ENCODE assay signal across 14 cellular contexts in genomic region chr10:102712089-102712488, GRCh38. TPM values are rescaled to one million over a fixed set of nuclear protein-coding genes. Genes with fewer than 3 reads are reported as not detected.
A peak's percentile ranks its signal among the peaks of the same experiment; 100 is the strongest.
DNase-seq lines count a peak whose midpoint lies in the region; ATAC-seq and TF ChIP-seq lines count a peak whose summit lies in the region.
"Had no signal": no experiment of that assay in that cellular context is flagged by ENCODE, and none has a peak within 500 bp of the region (broad histone marks: within the 10 kb centered on the region; RNA-seq: fewer than 3 reads in every experiment).

No MANE protein-coding gene starts in this region.

- POLR2A ChIA-PET in CD4-positive, alpha-beta T cell (lab: Charles Lee) = interaction anchor here (0.6 to 4.1 kb wide), 6 partner anchors 38 to 1311 kb away, joined by 3 to 32 read pairs (median 4); partner anchors contain the start of gene TRIM8

- no peak for ATAC-seq in CD4-positive, alpha-beta T cell (ENCODE audit: poor library complexity)

- no peaks in the 10 kb centered on the region for H3K9me3 Mint-ChIP-seq in CD4-positive, alpha-beta T cell
- no peaks in the 10 kb centered on the region for H3K9me3 Mint-ChIP-seq in T-helper 2 cell treated with Interferon-gamma antibody and Interleukin-4, amounts not matched to agents 5 μg/mL and 100 μg/mL, for 36 hours
- H3K9me3 Mint-ChIP-seq in nephron = no peaks in the 10 kb centered on the region
- H3K9me3 Mint-ChIP-seq: activated naive CD8-positive, alpha-beta T cell treated with anti-CD3 and anti-CD28 coated beads, Interleukin-2, amount 10 ng/mL, durations not matched to agents 7 days and 5 days; T-helper 1 cell treated with Interleukin-12 subunit alpha and Interleukin-12 subunit beta and Interleukin-4 antibody, amounts not matched to agents 30 μg/mL and 1 μg/mL, for 36 hours had no signal

- in situ Hi-C loops in GM18951 (cut with MboI; ENCODE audit: low sequenced_read_pairs, unreplicated experiment) = no loop called here

- CTCF ChIA-PET in CD4-positive, alpha-beta T cell (lab: Charles Lee) = interaction anchor here (0.5 to 6.2 kb wide), 5 partner anchors 9 to 67 kb away, joined by 3 to 30 read pairs (median 20); partner anchors contain the start of genes TRIM8 and WBP1L

- 41 to 74% methylated on average over 4 of the region's 4 CpGs for WGBS in esophagus squamous epithelium, 2 donors

- H3K9me3 ChIP-seq in CD4-positive, alpha-beta T cell (ENCODE audit: control insufficient read depth, low read length) = no peaks in the 10 kb centered on the region
- H3K9me3 ChIP-seq in esophagus squamous epithelium = no peaks in the 10 kb centered on the region

- H3K27me3 Mint-ChIP-seq in CD4-positive, alpha-beta T cell = no peaks in the 10 kb centered on the region
- H3K27me3 Mint-ChIP-seq in T-helper 2 cell treated with Interferon-gamma antibody and Interleukin-4, amounts not matched to agents 5 μg/mL and 100 μg/mL, for 36 hours (ENCODE audit: low read depth) = no peaks in the 10 kb centered on the region
- H3K27me3 Mint-ChIP-seq in nephron (ENCODE audit: low read depth) = no peaks in the 10 kb centered on the region
- H3K27me3 Mint-ChIP-seq: activated naive CD8-positive, alpha-beta T cell treated with anti-CD3 and anti-CD28 coated beads, Interleukin-2, amount 10 ng/mL, durations not matched to agents 7 days and 5 days had no signal

- H3K4me3 Mint-ChIP-seq in CD4-positive, alpha-beta T cell = peak overlapping the region; percentile 62
- peak overlapping the region; percentile 31 for H3K4me3 Mint-ChIP-seq in T-helper 2 cell treated with Interferon-gamma antibody and Interleukin-4, amounts not matched to agents 5 μg/mL and 100 μg/mL, for 36 hours
- H3K4me3 Mint-ChIP-seq in nephron = peak overlapping the region; percentile 90 to 98 (median 92)

- H3K27me3 ChIP-seq in CD4-positive, alpha-beta T cell (ENCODE audit: control insufficient read depth, insufficient read depth, low read length) = no peaks in the 10 kb centered on the region
- H3K27me3 ChIP-seq in esophagus squamous epithelium = no peaks in the 10 kb centered on the region

- H3K4me1 Mint-ChIP-seq in CD4-positive, alpha-beta T cell (ENCODE audit: low read depth) = peaks cover 49% of the 10 kb centered on the region
- peaks cover 46% of the 10 kb centered on the region for H3K4me1 Mint-ChIP-seq in T-helper 2 cell treated with Interferon-gamma antibody and Interleukin-4, amounts not matched to agents 5 μg/mL and 100 μg/mL, for 36 hours (ENCODE audit: low read depth)
- peaks cover 53% of the 10 kb centered on the region for H3K4me1 Mint-ChIP-seq in nephron

- intact Hi-C loops in CD4-positive, alpha-beta T cell (cut with DNase I, micrococcal nuclease) = loop anchor here (2.0 to 10.0 kb wide), 5 partner anchors 35 to 1357 kb away; partner anchors contain the start of genes BTRC (in 1 of the 2) and NOLC1 (in 1 of the 2)
- intact Hi-C loops in esophagus squamous epithelium (cut with DNase I) = no loop called here

- TF ChIP-seq POLR2A in GM18951 (IDR thresholded peaks at IDR 0.05; ENCODE audit: extremely low read depth, insufficient read depth, insufficient read length) (peak; percentile 34), esophagus squamous epithelium (IDR thresholded peaks at IDR 0.05) (no peak)

- no peak overlapping the region for H3K27ac ChIP-seq in CD4-positive, alpha-beta T cell (ENCODE audit: low read depth, low read length)
- peak overlapping the region in 1 of 4 donors; percentile 92 for H3K27ac ChIP-seq in esophagus squamous epithelium

- H3K4me3 ChIP-seq in esophagus squamous epithelium = no peak overlapping the region

- DNase-seq in CD4-positive, alpha-beta T cell = no peak
- DNase-seq in T-helper 2 cell treated with Interferon-gamma antibody and Interleukin-4, amounts not matched to agents 5 μg/mL and 100 μg/mL, for 36 hours (ENCODE audit: low spot score) = no peak
- DNase-seq in NCI-H2029 (lab: John Stamatoyannopoulos, UW) (no peak), esophagus squamous epithelium (lab: John Stamatoyannopoulos, UW) (no peak), Kasumi-1 (lab: John Stamatoyannopoulos, UW) (no peak)
- no peak for DNase-seq in stimulated activated CD4-positive, alpha-beta T cell treated with anti-CD3 and anti-CD28 coated beads, Interleukin-2, amount 100 ng/mL, for 48 hours
- DNase-seq: activated CD4-positive, alpha-beta T cell treated with anti-CD3 and anti-CD28 coated beads, Interleukin-2, amount 50 U/mL, for 1 hour; activated naive CD8-positive, alpha-beta T cell treated with anti-CD3 and anti-CD28 coated beads, Interleukin-2, amount 10 ng/mL, durations not matched to agents 7 days and 5 days; NCI-H1092; NCI-H2227 treated with DMSO at 0.1 percent for 48 hours had no signal

- no peaks in the 10 kb centered on the region for H3K36me3 ChIP-seq in esophagus squamous epithelium

- no peak for TF ChIP-seq CTCF in CD4-positive, alpha-beta T cell (IDR thresholded peaks at IDR 0.05)
- TF ChIP-seq CTCF in nephron (IDR thresholded peaks at IDR 0.05; ENCODE audit: unreplicated experiment in 3 of 3) = no peak
- TF ChIP-seq CTCF in esophagus squamous epithelium (IDR thresholded peaks at IDR 0.05) = no peak

- H3K36me3 Mint-ChIP-seq in CD4-positive, alpha-beta T cell (ENCODE audit: low read depth) = peaks cover 14% of the 10 kb centered on the region
- H3K36me3 Mint-ChIP-seq in T-helper 2 cell treated with Interferon-gamma antibody and Interleukin-4, amounts not matched to agents 5 μg/mL and 100 μg/mL, for 36 hours (ENCODE audit: low read depth) = peaks cover 6% of the 10 kb centered on the region
- no peaks in the 10 kb centered on the region for H3K36me3 Mint-ChIP-seq in nephron (ENCODE audit: low read depth)
- H3K36me3 Mint-ChIP-seq: CD14-positive monocyte had no signal

- peak overlapping the region; percentile 81 for H3K27ac Mint-ChIP-seq in CD4-positive, alpha-beta T cell
- peak overlapping the region; percentile 51 for H3K27ac Mint-ChIP-seq in T-helper 2 cell treated with Interferon-gamma antibody and Interleukin-4, amounts not matched to agents 5 μg/mL and 100 μg/mL, for 36 hours
- peak overlapping the region; percentile 93 to 99 (median 98) for H3K27ac Mint-ChIP-seq in nephron
- H3K27ac Mint-ChIP-seq: activated naive CD8-positive, alpha-beta T cell treated with anti-CD3 and anti-CD28 coated beads, Interleukin-2, amount 10 ng/mL, durations not matched to agents 7 days and 5 days had no signal

- peaks cover 10 to 54% (median 12%) of the 10 kb centered on the region in 3 donors for H3K4me1 ChIP-seq in esophagus squamous epithelium

RNA-seq across cellular contexts. Expression of gene ARL3, which starts 2.1 kb away (rescaled TPM):
- total RNA-seq in CD4-positive, alpha-beta T cell = 1 to 10 TPM in 1 of 2 experiments, under 1 TPM in 1; 0.99 to 1.3 TPM
- total RNA-seq in esophagus squamous epithelium = 1 to 10 TPM in 3 of 4 donors, under 1 TPM in 1; 0.87 to 5.0 (median 2.2) TPM

RNA-seq across cellular contexts. Expression of gene SFXN2, which starts 2.3 kb away (rescaled TPM):
- total RNA-seq in CD4-positive, alpha-beta T cell = 1 to 10 TPM; 6.4 to 7.6 TPM
- total RNA-seq in esophagus squamous epithelium = 1 to 10 TPM; 1.4 to 7.8 (median 3.6) TPM

RNA-seq across cellular contexts. Expression of gene WBP1L, which starts 31.7 kb away (rescaled TPM):
- 1 to 10 TPM; 6.1 to 6.5 TPM for total RNA-seq in CD4-positive, alpha-beta T cell
- total RNA-seq in esophagus squamous epithelium = 10 to 100 TPM; 40.6 to 61.4 (median 49.1) TPM

Comparison
In these comparisons a context has a peak if more than half of its experiments do, and no peak if none do; other contexts are left out.
1. H3K4me3 Mint-ChIP-seq: peak in every context shown above with its lines; median percentile 92 in nephron; 62 in CD4-positive, alpha-beta T cell; 31 in T-helper 2 cell treated with Interferon-gamma antibody and Interleukin-4, amounts not matched to agents 5 μg/mL and 100 μg/mL, for 36 hours.
2. RNA of gene WBP1L, which starts 31.7 kb away (total RNA-seq): 40.6 to 61.4 TPM in esophagus squamous epithelium; 6.1 to 6.5 TPM in CD4-positive, alpha-beta T cell; every median in the first group is over 4 times any median in the second.
3. Peak in every context shown above with its lines, with median percentiles within 50 percentile points of each other: H3K27ac Mint-ChIP-seq.